15 cellular contexts compared by ENCODE assay signal in genomic region chr10:79100761-79101160, GRCh38. TPM values are rescaled to one million over a fixed set of nuclear protein-coding genes. Genes with fewer than 3 reads are reported as not detected.
DNase-seq lines count a peak whose midpoint lies in the region; ATAC-seq and TF ChIP-seq lines count a peak whose summit lies in the region.
"Had no signal": no experiment of that assay in that cellular context is flagged by ENCODE, and none has a peak within 500 bp of the region (broad histone marks: within the 10 kb centered on the region; RNA-seq: fewer than 3 reads in every experiment).

No MANE protein-coding gene starts in this region.

- ATAC-seq in stimulated activated memory B cell treated with anti-CD40 and anti-IgM and Interleukin-4, amounts not matched to agents 10 μg/mL and 1 μg/mL and 100 μg/mL, for 72 hours, result no peak
- ATAC-seq: upper lobe of right lung had no signal

- peaks cover 0 to 23% (median 0%) of the 10 kb centered on the region in 11 experiments; a peak in 6 of 22 replicates for H3K36me3 ChIP-seq in BLaER1 treated with 17β-estradiol and CSF1 and Interleukin-3, amounts not matched to agents 10 nM and 100 nM
- H3K36me3 ChIP-seq in H7 (replicated peaks; ENCODE audit: control insufficient read depth, insufficient read depth, low read length) (no peaks in the 10 kb centered on the region), endodermal cell (ENCODE audit: control insufficient read depth, insufficient read depth, low read length) (no peaks in the 10 kb centered on the region), ovary (no peaks in the 10 kb centered on the region)
- H3K36me3 ChIP-seq: lower lobe of right lung, upper lobe of right lung had no signal

- peaks cover 100% of the 10 kb centered on the region in 10 experiments for H3K4me1 ChIP-seq in BLaER1 treated with 17β-estradiol and CSF1 and Interleukin-3, amounts not matched to agents 10 nM and 100 nM
- H3K4me1 ChIP-seq in endodermal cell (ENCODE audit: control insufficient read depth, insufficient read depth, low read length), result peaks cover 11% of the 10 kb centered on the region
- peaks cover 71% of the 10 kb centered on the region for H3K4me1 ChIP-seq in ovary (ENCODE audit: insufficient read depth)

- no peak overlapping the region for H3K4me3 ChIP-seq in BLaER1 treated with 17β-estradiol and CSF1 and Interleukin-3, amounts not matched to agents 10 nM and 100 nM
- H3K4me3 ChIP-seq in H7 (ENCODE audit: insufficient read depth, low read depth, low read length) (no peak overlapping the region), endodermal cell (ENCODE audit: low read length) (no peak overlapping the region), ovary (no peak overlapping the region)
- H3K4me3 ChIP-seq: lower lobe of right lung, upper lobe of right lung had no signal

- H3K9me3 Mint-ChIP-seq in endodermal cell, result no peaks in the 10 kb centered on the region
- no peaks in the 10 kb centered on the region for H3K9me3 Mint-ChIP-seq in stimulated activated memory B cell treated with anti-CD40 and anti-IgM and Interleukin-4, amounts not matched to agents 10 μg/mL and 1 μg/mL and 100 μg/mL, for 72 hours
- H3K9me3 Mint-ChIP-seq: dendritic cell treated with granulocyte-macrophage colony-stimulating factor and Interleukin-4, amounts not matched to agents 40 ng/mL and 50 ng/mL, for 4 days had no signal

- intact Hi-C loops in ovary (cut with DNase I), result no loop called here

- TF ChIP-seq CTCF in endodermal cell (conservative IDR thresholded peaks at IDR 0.05) (no peak), ovary (IDR thresholded peaks at IDR 0.05) (no peak)

- peak overlapping the region; percentile 71 for H3K27ac Mint-ChIP-seq in endodermal cell
- H3K27ac Mint-ChIP-seq in stimulated activated memory B cell treated with anti-CD40 and anti-IgM and Interleukin-4, amounts not matched to agents 10 μg/mL and 1 μg/mL and 100 μg/mL, for 72 hours, result no peak overlapping the region
- H3K27ac Mint-ChIP-seq: dendritic cell treated with granulocyte-macrophage colony-stimulating factor and Interleukin-4, amounts not matched to agents 40 ng/mL and 50 ng/mL, for 4 days had no signal

- no peak for TF ChIP-seq EP300 in ovary (IDR thresholded peaks at IDR 0.05)

- H3K36me3 Mint-ChIP-seq in endodermal cell (ENCODE audit: low read depth), result peaks cover 7% of the 10 kb centered on the region
- no peaks in the 10 kb centered on the region for H3K36me3 Mint-ChIP-seq in stimulated activated memory B cell treated with anti-CD40 and anti-IgM and Interleukin-4, amounts not matched to agents 10 μg/mL and 1 μg/mL and 100 μg/mL, for 72 hours

- peaks cover 78 to 100% (median 99%) of the 10 kb centered on the region in 11 experiments for H4K20me1 ChIP-seq in BLaER1 treated with 17β-estradiol and CSF1 and Interleukin-3, amounts not matched to agents 10 nM and 100 nM

- H3K4me1 Mint-ChIP-seq in endodermal cell, result peaks cover 60% of the 10 kb centered on the region
- peaks cover 57% of the 10 kb centered on the region for H3K4me1 Mint-ChIP-seq in stimulated activated memory B cell treated with anti-CD40 and anti-IgM and Interleukin-4, amounts not matched to agents 10 μg/mL and 1 μg/mL and 100 μg/mL, for 72 hours

- H3K27me3 ChIP-seq in BLaER1 treated with 17β-estradiol and CSF1 and Interleukin-3, amounts not matched to agents 10 nM and 100 nM, result no peaks in the 10 kb centered on the region
- H3K27me3 ChIP-seq in H7 (ENCODE audit: control insufficient read depth, insufficient read depth, low read length), result no peaks in the 10 kb centered on the region
- no peaks in the 10 kb centered on the region for H3K27me3 ChIP-seq in endodermal cell (ENCODE audit: control insufficient read depth, insufficient read depth, low read length, poor library complexity, severe bottlenecking)
- H3K27me3 ChIP-seq in ovary, result no peaks in the 10 kb centered on the region
- H3K27me3 ChIP-seq: upper lobe of right lung had no signal

- DNase-seq in H7 (peak; percentile 38), endodermal cell (no peak), ovary (no peak), OCI-M2 (lab: John Stamatoyannopoulos, UW; ENCODE audit: unreplicated experiment) (no peak), caudate nucleus (lab: John Stamatoyannopoulos, UW) (no peak)
- DNase-seq in activated T-cell treated with anti-CD3 and anti-CD28 coated beads, Interleukin-2, amount 50 U/mL, for 48 hours, result no peak
- DNase-seq: lower lobe of right lung, NCI-H1092, posterior cingulate gyrus, SK-N-SH, upper lobe of right lung had no signal

- H3K27ac ChIP-seq in BLaER1 treated with 17β-estradiol and CSF1 and Interleukin-3, amounts not matched to agents 10 nM and 100 nM, result peak overlapping the region in 7 of 11 experiments; percentile 12 to 93 (median 83); a peak in 9 of 22 replicates
- H3K27ac ChIP-seq in endodermal cell (ENCODE audit: low read depth, low read length) (no peak overlapping the region), ovary (peak overlapping the region; percentile 79 to 85), caudate nucleus (ENCODE audit: low read depth, low read length) (no peak overlapping the region)
- H3K27ac ChIP-seq: C4-2B had no signal

- no peak for TF ChIP-seq POLR2A in ovary (IDR thresholded peaks at IDR 0.05)

- no peaks in the 10 kb centered on the region for H3K9me3 ChIP-seq in BLaER1 treated with 17β-estradiol and CSF1 and Interleukin-3, amounts not matched to agents 10 nM and 100 nM (replicated peaks in 1 of 11)
- H3K9me3 ChIP-seq in endodermal cell (ENCODE audit: control insufficient read depth, low read length) (no peaks in the 10 kb centered on the region), ovary (no peaks in the 10 kb centered on the region)
- H3K9me3 ChIP-seq: lower lobe of right lung, SK-N-SH, upper lobe of right lung had no signal

- WGBS in endodermal cell (ENCODE audit: insufficient coverage in 1 of 2, insufficient read length in 1 of 2), 2 experiments, result 71 to 88% methylated on average over 2 to 5 of the region's 5 CpGs
- WGBS in ovary, 3 donors, result 39 to 44% (median 43%) methylated on average over 5 of the region's 5 CpGs

- H3K4me3 Mint-ChIP-seq in endodermal cell, result no peak overlapping the region
- no peak overlapping the region for H3K4me3 Mint-ChIP-seq in stimulated activated memory B cell treated with anti-CD40 and anti-IgM and Interleukin-4, amounts not matched to agents 10 μg/mL and 1 μg/mL and 100 μg/mL, for 72 hours
- H3K4me3 Mint-ChIP-seq: dendritic cell treated with granulocyte-macrophage colony-stimulating factor and Interleukin-4, amounts not matched to agents 40 ng/mL and 50 ng/mL, for 4 days had no signal

- no peaks in the 10 kb centered on the region for H3K27me3 Mint-ChIP-seq in endodermal cell (ENCODE audit: insufficient read depth)
- peaks cover 56% of the 10 kb centered on the region for H3K27me3 Mint-ChIP-seq in stimulated activated memory B cell treated with anti-CD40 and anti-IgM and Interleukin-4, amounts not matched to agents 10 μg/mL and 1 μg/mL and 100 μg/mL, for 72 hours

- H3K9ac ChIP-seq in BLaER1 treated with 17β-estradiol and CSF1 and Interleukin-3, amounts not matched to agents 10 nM and 100 nM, result peak overlapping the region in 8 of 11 experiments; percentile 57 to 82 (median 72); a peak in 12 of 22 replicates
- no peak overlapping the region for H3K9ac ChIP-seq in endodermal cell (ENCODE audit: extremely low read depth, low read length, poor library complexity, severe bottlenecking)
- H3K9ac ChIP-seq: SK-N-SH had no signal

- H3K4me2 ChIP-seq in BLaER1 treated with 17β-estradiol and CSF1 and Interleukin-3, amounts not matched to agents 10 nM and 100 nM, result peak overlapping the region; percentile 73 to 100 (median 96)
- H3K4me2 ChIP-seq: SK-N-SH had no signal

RNA-seq across cellular contexts. Expression of gene ZMIZ1, which starts 32.0 kb away (rescaled TPM):
- 20.4 and 27.2 TPM in 2 replicates for total RNA-seq in H7 (2014; rRNA removed; shearing (Covaris generic))
- total RNA-seq in endodermal cell (10 to 100 TPM; 65.3 to 67.5 TPM), ovary (100 to 1,000 TPM in 2 of 7 donors, 10 to 100 TPM in 5; 30.3 to 117 (median 86.3) TPM)
- polyA plus RNA-seq in endodermal cell (2013, experiment 1 of 2), result 77.5 TPM
- 68.6 TPM for polyA plus RNA-seq in endodermal cell (2013, experiment 2 of 2)
- polyA plus RNA-seq in ovary, result 10 to 100 TPM; 36.5 to 40.3 TPM

Comparison
In these comparisons a context has a peak if more than half of its experiments do, and no peak if none do; other contexts are left out.
1. H3K27ac ChIP-seq: peak in BLaER1 treated with 17β-estradiol and CSF1 and Interleukin-3, amounts not matched to agents 10 nM and 100 nM (7 of 11) and ovary (2 of 2); none in endodermal cell (single experiment) and caudate nucleus (single experiment).